In genomic region chr19:49113762-49114629, GRCh38 we compare ENCODE assay signal across 1 cellular context.
TF ChIP-seq lines count a peak whose summit lies in the region.

LIN7B (plus strand) TSS chr19:49114370; CDS start chr19:49114405, 35 bp downstream.

TF ChIP-seq in K562, 482 proteins besides CTCF, POLR2A, EP300 and RAD21 (continued from another document and continues in another):
- TF ChIP-seq, protein P1, sequence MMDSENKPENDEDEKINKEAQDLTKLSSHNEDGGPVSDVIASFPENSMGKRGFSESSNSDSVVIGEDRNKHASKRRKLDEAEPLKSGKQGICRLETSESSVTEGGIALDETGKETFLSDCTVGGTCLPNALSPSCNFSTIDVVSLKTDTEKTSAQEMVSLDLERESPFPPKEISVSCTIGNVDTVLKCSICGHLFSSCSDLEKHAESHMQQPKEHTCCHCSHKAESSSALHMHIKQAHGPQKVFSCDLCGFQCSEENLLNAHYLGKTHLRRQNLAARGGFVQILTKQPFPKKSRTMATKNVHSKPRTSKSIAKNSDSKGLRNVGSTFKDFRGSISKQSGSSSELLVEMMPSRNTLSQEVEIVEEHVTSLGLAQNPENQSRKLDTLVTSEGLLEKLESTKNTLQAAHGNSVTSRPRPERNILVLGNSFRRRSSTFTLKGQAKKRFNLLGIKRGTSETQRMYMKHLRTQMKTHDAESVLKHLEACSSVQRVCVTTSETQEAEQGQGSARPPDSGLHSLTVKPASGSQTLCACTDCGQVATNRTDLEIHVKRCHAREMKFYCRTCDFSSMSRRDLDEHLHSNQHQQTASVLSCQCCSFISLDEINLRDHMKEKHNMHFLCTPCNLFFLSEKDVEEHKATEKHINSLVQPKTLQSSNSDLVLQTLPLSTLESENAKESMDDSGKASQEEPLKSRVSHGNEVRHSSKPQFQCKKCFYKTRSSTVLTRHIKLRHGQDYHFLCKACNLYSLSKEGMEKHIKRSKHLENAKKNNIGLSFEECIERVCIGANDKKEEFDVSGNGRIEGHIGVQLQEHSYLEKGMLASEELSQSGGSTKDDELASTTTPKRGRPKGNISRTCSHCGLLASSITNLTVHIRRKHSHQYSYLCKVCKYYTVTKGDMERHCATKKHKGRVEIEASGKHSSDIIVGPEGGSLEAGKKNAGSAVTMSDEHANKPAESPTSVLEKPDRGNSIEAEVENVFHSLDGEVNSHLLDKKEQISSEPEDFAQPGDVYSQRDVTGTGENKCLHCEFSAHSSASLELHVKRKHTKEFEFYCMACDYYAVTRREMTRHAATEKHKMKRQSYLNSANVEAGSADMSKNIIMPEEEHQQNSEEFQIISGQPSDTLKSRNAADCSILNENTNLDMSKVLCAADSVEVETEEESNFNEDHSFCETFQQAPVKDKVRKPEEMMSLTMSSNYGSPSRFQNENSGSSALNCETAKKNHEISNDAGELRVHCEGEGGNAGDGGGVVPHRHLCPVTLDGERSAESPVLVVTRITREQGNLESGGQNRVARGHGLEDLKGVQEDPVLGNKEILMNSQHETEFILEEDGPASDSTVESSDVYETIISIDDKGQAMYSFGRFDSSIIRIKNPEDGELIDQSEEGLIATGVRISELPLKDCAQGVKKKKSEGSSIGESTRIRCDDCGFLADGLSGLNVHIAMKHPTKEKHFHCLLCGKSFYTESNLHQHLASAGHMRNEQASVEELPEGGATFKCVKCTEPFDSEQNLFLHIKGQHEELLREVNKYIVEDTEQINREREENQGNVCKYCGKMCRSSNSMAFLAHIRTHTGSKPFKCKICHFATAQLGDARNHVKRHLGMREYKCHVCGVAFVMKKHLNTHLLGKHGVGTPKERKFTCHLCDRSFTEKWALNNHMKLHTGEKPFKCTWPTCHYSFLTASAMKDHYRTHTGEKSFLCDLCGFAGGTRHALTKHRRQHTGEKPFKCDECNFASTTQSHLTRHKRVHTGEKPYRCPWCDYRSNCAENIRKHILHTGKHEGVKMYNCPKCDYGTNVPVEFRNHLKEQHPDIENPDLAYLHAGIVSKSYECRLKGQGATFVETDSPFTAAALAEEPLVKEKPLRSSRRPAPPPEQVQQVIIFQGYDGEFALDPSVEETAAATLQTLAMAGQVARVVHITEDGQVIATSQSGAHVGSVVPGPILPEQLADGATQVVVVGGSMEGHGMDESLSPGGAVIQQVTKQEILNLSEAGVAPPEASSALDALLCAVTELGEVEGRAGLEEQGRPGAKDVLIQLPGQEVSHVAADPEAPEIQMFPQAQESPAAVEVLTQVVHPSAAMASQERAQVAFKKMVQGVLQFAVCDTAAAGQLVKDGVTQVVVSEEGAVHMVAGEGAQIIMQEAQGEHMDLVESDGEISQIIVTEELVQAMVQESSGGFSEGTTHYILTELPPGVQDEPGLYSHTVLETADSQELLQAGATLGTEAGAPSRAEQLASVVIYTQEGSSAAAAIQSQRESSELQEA (IDR thresholded peaks at IDR 0.05; ENCODE audit: low read depth): no peak; the same call in 1 of the 2 replicates
- TF ChIP-seq, protein P2, sequence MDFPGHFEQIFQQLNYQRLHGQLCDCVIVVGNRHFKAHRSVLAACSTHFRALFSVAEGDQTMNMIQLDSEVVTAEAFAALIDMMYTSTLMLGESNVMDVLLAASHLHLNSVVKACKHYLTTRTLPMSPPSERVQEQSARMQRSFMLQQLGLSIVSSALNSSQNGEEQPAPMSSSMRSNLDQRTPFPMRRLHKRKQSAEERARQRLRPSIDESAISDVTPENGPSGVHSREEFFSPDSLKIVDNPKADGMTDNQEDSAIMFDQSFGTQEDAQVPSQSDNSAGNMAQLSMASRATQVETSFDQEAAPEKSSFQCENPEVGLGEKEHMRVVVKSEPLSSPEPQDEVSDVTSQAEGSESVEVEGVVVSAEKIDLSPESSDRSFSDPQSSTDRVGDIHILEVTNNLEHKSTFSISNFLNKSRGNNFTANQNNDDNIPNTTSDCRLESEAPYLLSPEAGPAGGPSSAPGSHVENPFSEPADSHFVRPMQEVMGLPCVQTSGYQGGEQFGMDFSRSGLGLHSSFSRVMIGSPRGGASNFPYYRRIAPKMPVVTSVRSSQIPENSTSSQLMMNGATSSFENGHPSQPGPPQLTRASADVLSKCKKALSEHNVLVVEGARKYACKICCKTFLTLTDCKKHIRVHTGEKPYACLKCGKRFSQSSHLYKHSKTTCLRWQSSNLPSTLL (IDR thresholded peaks at IDR 0.05): no peak
- TF ChIP-seq ATF7 (IDR thresholded peaks at IDR 0.05) (peak; percentile 48), NUFIP1 (IDR thresholded peaks at IDR 0.05; ENCODE audit: partially characterized antibody) (no peak), ZBTB26 (CRISPR knock-in tag; IDR thresholded peaks at IDR 0.05) (no peak), ZNF143 (CRISPR knock-in tag; IDR thresholded peaks at IDR 0.05) (no peak; the same call in 1 of the 2 replicates), NFE2 (IDR thresholded peaks at IDR 0.05; ENCODE audit: low read depth) (no peak), RUNX1 (IDR thresholded peaks at IDR 0.05; ENCODE audit: low read depth) (no peak), TAF15 (IDR thresholded peaks at IDR 0.05; ENCODE audit: low read depth, low read length) (no peak), POLR3G (IDR thresholded peaks at IDR 0.05; ENCODE audit: extremely low read depth, insufficient read length, insufficient replicate concordance) (no peak), TCF3 (CRISPR knock-in tag; IDR thresholded peaks at IDR 0.05) (no peak), ZNF41 (CRISPR knock-in tag; conservative IDR thresholded peaks at IDR 0.05) (no peak), ZNF57 (CRISPR knock-in tag; IDR thresholded peaks at IDR 0.05) (no peak), RFX7 (CRISPR knock-in tag; IDR thresholded peaks at IDR 0.05) (no peak), ZSCAN29 (IDR thresholded peaks at IDR 0.05) (no peak), BHLHE40 (IDR thresholded peaks at IDR 0.05; ENCODE audit: low read length) (no peak; the same call in 1 of the 2 replicates), SP2 (IDR thresholded peaks at IDR 0.05; ENCODE audit: extremely low read depth, low read depth, low read length, poor library complexity, severe bottlenecking) (no peak), MCM2 (IDR thresholded peaks at IDR 0.05; ENCODE audit: low read depth) (no peak), ZNF217 (CRISPR knock-in tag; IDR thresholded peaks at IDR 0.05) (no peak), ZNF699 (CRISPR knock-in tag; IDR thresholded peaks at IDR 0.05; ENCODE audit: insufficient replicate concordance) (no peak), NCOA6 (IDR thresholded peaks at IDR 0.05) (no peak)
- TF ChIP-seq, protein P3, sequence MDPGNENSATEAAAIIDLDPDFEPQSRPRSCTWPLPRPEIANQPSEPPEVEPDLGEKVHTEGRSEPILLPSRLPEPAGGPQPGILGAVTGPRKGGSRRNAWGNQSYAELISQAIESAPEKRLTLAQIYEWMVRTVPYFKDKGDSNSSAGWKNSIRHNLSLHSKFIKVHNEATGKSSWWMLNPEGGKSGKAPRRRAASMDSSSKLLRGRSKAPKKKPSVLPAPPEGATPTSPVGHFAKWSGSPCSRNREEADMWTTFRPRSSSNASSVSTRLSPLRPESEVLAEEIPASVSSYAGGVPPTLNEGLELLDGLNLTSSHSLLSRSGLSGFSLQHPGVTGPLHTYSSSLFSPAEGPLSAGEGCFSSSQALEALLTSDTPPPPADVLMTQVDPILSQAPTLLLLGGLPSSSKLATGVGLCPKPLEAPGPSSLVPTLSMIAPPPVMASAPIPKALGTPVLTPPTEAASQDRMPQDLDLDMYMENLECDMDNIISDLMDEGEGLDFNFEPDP (CRISPR knock-in tag; IDR thresholded peaks at IDR 0.05): no peak
- TF ChIP-seq, protein P4, sequence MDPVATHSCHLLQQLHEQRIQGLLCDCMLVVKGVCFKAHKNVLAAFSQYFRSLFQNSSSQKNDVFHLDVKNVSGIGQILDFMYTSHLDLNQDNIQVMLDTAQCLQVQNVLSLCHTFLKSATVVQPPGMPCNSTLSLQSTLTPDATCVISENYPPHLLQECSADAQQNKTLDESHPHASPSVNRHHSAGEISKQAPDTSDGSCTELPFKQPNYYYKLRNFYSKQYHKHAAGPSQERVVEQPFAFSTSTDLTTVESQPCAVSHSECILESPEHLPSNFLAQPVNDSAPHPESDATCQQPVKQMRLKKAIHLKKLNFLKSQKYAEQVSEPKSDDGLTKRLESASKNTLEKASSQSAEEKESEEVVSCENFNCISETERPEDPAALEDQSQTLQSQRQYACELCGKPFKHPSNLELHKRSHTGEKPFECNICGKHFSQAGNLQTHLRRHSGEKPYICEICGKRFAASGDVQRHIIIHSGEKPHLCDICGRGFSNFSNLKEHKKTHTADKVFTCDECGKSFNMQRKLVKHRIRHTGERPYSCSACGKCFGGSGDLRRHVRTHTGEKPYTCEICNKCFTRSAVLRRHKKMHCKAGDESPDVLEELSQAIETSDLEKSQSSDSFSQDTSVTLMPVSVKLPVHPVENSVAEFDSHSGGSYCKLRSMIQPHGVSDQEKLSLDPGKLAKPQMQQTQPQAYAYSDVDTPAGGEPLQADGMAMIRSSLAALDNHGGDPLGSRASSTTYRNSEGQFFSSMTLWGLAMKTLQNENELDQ (CRISPR knock-in tag; IDR thresholded peaks at IDR 0.05; ENCODE audit: borderline replicate concordance): no peak
- TF ChIP-seq, protein P5, sequence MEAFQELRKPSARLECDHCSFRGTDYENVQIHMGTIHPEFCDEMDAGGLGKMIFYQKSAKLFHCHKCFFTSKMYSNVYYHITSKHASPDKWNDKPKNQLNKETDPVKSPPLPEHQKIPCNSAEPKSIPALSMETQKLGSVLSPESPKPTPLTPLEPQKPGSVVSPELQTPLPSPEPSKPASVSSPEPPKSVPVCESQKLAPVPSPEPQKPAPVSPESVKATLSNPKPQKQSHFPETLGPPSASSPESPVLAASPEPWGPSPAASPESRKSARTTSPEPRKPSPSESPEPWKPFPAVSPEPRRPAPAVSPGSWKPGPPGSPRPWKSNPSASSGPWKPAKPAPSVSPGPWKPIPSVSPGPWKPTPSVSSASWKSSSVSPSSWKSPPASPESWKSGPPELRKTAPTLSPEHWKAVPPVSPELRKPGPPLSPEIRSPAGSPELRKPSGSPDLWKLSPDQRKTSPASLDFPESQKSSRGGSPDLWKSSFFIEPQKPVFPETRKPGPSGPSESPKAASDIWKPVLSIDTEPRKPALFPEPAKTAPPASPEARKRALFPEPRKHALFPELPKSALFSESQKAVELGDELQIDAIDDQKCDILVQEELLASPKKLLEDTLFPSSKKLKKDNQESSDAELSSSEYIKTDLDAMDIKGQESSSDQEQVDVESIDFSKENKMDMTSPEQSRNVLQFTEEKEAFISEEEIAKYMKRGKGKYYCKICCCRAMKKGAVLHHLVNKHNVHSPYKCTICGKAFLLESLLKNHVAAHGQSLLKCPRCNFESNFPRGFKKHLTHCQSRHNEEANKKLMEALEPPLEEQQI (IDR thresholded peaks at IDR 0.05): no peak
- TF ChIP-seq, protein P6, sequence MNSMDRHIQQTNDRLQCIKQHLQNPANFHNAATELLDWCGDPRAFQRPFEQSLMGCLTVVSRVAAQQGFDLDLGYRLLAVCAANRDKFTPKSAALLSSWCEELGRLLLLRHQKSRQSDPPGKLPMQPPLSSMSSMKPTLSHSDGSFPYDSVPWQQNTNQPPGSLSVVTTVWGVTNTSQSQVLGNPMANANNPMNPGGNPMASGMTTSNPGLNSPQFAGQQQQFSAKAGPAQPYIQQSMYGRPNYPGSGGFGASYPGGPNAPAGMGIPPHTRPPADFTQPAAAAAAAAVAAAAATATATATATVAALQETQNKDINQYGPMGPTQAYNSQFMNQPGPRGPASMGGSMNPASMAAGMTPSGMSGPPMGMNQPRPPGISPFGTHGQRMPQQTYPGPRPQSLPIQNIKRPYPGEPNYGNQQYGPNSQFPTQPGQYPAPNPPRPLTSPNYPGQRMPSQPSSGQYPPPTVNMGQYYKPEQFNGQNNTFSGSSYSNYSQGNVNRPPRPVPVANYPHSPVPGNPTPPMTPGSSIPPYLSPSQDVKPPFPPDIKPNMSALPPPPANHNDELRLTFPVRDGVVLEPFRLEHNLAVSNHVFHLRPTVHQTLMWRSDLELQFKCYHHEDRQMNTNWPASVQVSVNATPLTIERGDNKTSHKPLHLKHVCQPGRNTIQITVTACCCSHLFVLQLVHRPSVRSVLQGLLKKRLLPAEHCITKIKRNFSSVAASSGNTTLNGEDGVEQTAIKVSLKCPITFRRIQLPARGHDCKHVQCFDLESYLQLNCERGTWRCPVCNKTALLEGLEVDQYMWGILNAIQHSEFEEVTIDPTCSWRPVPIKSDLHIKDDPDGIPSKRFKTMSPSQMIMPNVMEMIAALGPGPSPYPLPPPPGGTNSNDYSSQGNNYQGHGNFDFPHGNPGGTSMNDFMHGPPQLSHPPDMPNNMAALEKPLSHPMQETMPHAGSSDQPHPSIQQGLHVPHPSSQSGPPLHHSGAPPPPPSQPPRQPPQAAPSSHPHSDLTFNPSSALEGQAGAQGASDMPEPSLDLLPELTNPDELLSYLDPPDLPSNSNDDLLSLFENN (IDR thresholded peaks at IDR 0.05; ENCODE audit: low read depth in 2 of 2, low read length in 2 of 2): no peak
- TF ChIP-seq, protein P7, sequence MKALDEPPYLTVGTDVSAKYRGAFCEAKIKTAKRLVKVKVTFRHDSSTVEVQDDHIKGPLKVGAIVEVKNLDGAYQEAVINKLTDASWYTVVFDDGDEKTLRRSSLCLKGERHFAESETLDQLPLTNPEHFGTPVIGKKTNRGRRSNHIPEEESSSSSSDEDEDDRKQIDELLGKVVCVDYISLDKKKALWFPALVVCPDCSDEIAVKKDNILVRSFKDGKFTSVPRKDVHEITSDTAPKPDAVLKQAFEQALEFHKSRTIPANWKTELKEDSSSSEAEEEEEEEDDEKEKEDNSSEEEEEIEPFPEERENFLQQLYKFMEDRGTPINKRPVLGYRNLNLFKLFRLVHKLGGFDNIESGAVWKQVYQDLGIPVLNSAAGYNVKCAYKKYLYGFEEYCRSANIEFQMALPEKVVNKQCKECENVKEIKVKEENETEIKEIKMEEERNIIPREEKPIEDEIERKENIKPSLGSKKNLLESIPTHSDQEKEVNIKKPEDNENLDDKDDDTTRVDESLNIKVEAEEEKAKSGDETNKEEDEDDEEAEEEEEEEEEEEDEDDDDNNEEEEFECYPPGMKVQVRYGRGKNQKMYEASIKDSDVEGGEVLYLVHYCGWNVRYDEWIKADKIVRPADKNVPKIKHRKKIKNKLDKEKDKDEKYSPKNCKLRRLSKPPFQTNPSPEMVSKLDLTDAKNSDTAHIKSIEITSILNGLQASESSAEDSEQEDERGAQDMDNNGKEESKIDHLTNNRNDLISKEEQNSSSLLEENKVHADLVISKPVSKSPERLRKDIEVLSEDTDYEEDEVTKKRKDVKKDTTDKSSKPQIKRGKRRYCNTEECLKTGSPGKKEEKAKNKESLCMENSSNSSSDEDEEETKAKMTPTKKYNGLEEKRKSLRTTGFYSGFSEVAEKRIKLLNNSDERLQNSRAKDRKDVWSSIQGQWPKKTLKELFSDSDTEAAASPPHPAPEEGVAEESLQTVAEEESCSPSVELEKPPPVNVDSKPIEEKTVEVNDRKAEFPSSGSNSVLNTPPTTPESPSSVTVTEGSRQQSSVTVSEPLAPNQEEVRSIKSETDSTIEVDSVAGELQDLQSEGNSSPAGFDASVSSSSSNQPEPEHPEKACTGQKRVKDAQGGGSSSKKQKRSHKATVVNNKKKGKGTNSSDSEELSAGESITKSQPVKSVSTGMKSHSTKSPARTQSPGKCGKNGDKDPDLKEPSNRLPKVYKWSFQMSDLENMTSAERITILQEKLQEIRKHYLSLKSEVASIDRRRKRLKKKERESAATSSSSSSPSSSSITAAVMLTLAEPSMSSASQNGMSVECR (CRISPR knock-in tag; IDR thresholded peaks at IDR 0.05): peak; percentile 73
